17 cellular contexts compared by ENCODE assay signal in genomic region chr9:68974901-68975300, GRCh38. TPM values are rescaled to one million over a fixed set of nuclear protein-coding genes. Genes with fewer than 3 reads are reported as not detected.
DNase-seq lines count a peak whose midpoint lies in the region; ATAC-seq and TF ChIP-seq lines count a peak whose summit lies in the region.
"Had no signal": no experiment of that assay in that cellular context is flagged by ENCODE, and none has a peak within 500 bp of the region (broad histone marks: within the 10 kb centered on the region; RNA-seq: fewer than 3 reads in every experiment).

No MANE protein-coding gene starts in this region.

- peak overlapping the region; percentile 33 for H3K4me3 Mint-ChIP-seq in T-helper 1 cell treated with Interleukin-12 subunit alpha and Interleukin-12 subunit beta and Interleukin-4 antibody, amounts not matched to agents 30 μg/mL and 1 μg/mL, for 36 hours
- H3K4me3 Mint-ChIP-seq in natural killer cell (no peak overlapping the region), type B pancreatic cell (no peak overlapping the region)
- H3K4me3 Mint-ChIP-seq: CD4-positive, alpha-beta memory T cell; GM23338 had no signal

- peak overlapping the region; percentile 81 for H3K27ac Mint-ChIP-seq in T-helper 1 cell treated with Interleukin-12 subunit alpha and Interleukin-12 subunit beta and Interleukin-4 antibody, amounts not matched to agents 30 μg/mL and 1 μg/mL, for 36 hours
- H3K27ac Mint-ChIP-seq in natural killer cell (no peak overlapping the region), type B pancreatic cell (no peak overlapping the region)
- H3K27ac Mint-ChIP-seq: GM23338 had no signal

- H3K27ac ChIP-seq in cardiac muscle cell = peak overlapping the region; percentile 60
- H3K27ac ChIP-seq: 22Rv1, foreskin keratinocyte had no signal

- peaks cover 22% of the 10 kb centered on the region for H3K4me1 ChIP-seq in cardiac muscle cell (ENCODE audit: low read depth)
- H3K4me1 ChIP-seq: foreskin keratinocyte had no signal

- peaks cover 8% of the 10 kb centered on the region for H3K9me3 Mint-ChIP-seq in T-helper 1 cell treated with Interleukin-12 subunit alpha and Interleukin-12 subunit beta and Interleukin-4 antibody, amounts not matched to agents 30 μg/mL and 1 μg/mL, for 36 hours
- no peaks in the 10 kb centered on the region for H3K9me3 Mint-ChIP-seq in natural killer cell
- peaks cover 7% of the 10 kb centered on the region for H3K9me3 Mint-ChIP-seq in type B pancreatic cell

- no peak for DNase-seq in T-helper 1 cell
- peak; percentile 40 for DNase-seq in OCI-M1 (lab: John Stamatoyannopoulos, UW)
- DNase-seq in cardiac muscle cell (ENCODE audit: low read depth in 1 of 2, low spot score in 1 of 2) = peak in 1 of 2 donors; percentile 23
- no peak for DNase-seq in sciatic nerve (ENCODE audit: low spot score)
- DNase-seq in natural killer cell = no peak
- DNase-seq in type B pancreatic cell (ENCODE audit: extremely low spot score, unreplicated experiment) = no peak
- no peak for DNase-seq in COLO668 (lab: John Stamatoyannopoulos, UW; ENCODE audit: unreplicated experiment)
- DNase-seq: CD4-positive, alpha-beta memory T cell; effector memory CD4-positive, alpha-beta T cell; NCI-H1105; NCI-H446 treated with DMSO at 0.1 percent for 48 hours; stimulated activated CD4-positive, alpha-beta T cell treated with anti-CD3 and anti-CD28 coated beads, Interleukin-2, amount 100 ng/mL, for 48 hours had no signal

- H3K27me3 ChIP-seq in cardiac muscle cell = no peaks in the 10 kb centered on the region
- H3K27me3 ChIP-seq: foreskin keratinocyte had no signal

- H3K4me1 Mint-ChIP-seq in T-helper 1 cell treated with Interleukin-12 subunit alpha and Interleukin-12 subunit beta and Interleukin-4 antibody, amounts not matched to agents 30 μg/mL and 1 μg/mL, for 36 hours (ENCODE audit: low read depth) = peaks cover 37% of the 10 kb centered on the region
- peaks cover 10 to 11% of the 10 kb centered on the region in 2 donors for H3K4me1 Mint-ChIP-seq in natural killer cell
- peaks cover 10% of the 10 kb centered on the region for H3K4me1 Mint-ChIP-seq in type B pancreatic cell (ENCODE audit: unreplicated experiment)

- intact Hi-C loops in sciatic nerve (cut with DNase I) (no loop called here), natural killer cell (cut with micrococcal nuclease) (no loop called here)

- TF ChIP-seq CTCF in cardiac muscle cell (IDR thresholded peaks at IDR 0.05; ENCODE audit: low read depth, low read length) (no peak), natural killer cell (IDR thresholded peaks at IDR 0.05) (no peak), type B pancreatic cell (conservative IDR thresholded peaks at IDR 0.05) (no peak)

- no peaks in the 10 kb centered on the region for H3K27me3 Mint-ChIP-seq in T-helper 1 cell treated with Interleukin-12 subunit alpha and Interleukin-12 subunit beta and Interleukin-4 antibody, amounts not matched to agents 30 μg/mL and 1 μg/mL, for 36 hours (ENCODE audit: low read depth)
- H3K27me3 Mint-ChIP-seq in natural killer cell (ENCODE audit: low read depth in 2 of 2) = no peaks in the 10 kb centered on the region
- H3K27me3 Mint-ChIP-seq in type B pancreatic cell = no peaks in the 10 kb centered on the region
- H3K27me3 Mint-ChIP-seq: CD4-positive, alpha-beta memory T cell had no signal

- H3K36me3 Mint-ChIP-seq in T-helper 1 cell treated with Interleukin-12 subunit alpha and Interleukin-12 subunit beta and Interleukin-4 antibody, amounts not matched to agents 30 μg/mL and 1 μg/mL, for 36 hours (ENCODE audit: low read depth) = peaks cover 7% of the 10 kb centered on the region
- H3K36me3 Mint-ChIP-seq in natural killer cell (no peaks in the 10 kb centered on the region), type B pancreatic cell (no peaks in the 10 kb centered on the region)
- H3K36me3 Mint-ChIP-seq: CD4-positive, alpha-beta memory T cell had no signal

- ATAC-seq in sciatic nerve = peak; percentile 62
- no peak for ATAC-seq in natural killer cell
- ATAC-seq: foreskin keratinocyte, GM23338 had no signal

- H3K36me3 ChIP-seq in cardiac muscle cell = no peaks in the 10 kb centered on the region

- H3K4me3 ChIP-seq in cardiac muscle cell = no peak overlapping the region
- H3K4me3 ChIP-seq: GM23338 had no signal

- H3K9me3 ChIP-seq in cardiac muscle cell (ENCODE audit: low read depth) = no peaks in the 10 kb centered on the region

RNA-seq across cellular contexts. Expression of gene PRKACG, which starts 39.0 kb away (rescaled TPM):
- total RNA-seq in cardiac muscle cell (not detected in 2 replicates), sciatic nerve (not detected), natural killer cell (not detected), type B pancreatic cell (ENCODE audit: low replicate concordance) (not detected in 2 replicates)
- 0.13 TPM in 1 of 2 replicates, not detected in the other for polyA plus RNA-seq in cardiac muscle cell
- total RNA-seq: CD4-positive, alpha-beta memory T cell; foreskin keratinocyte; GM23338; pulmonary artery endothelial cell had no signal
- polyA plus RNA-seq: CD4-positive, alpha-beta memory T cell; foreskin keratinocyte; GM23338 had no signal
